ENCODE assay signal across 1 cellular context in genomic region chr9:136229096-136230065, GRCh38.
TF ChIP-seq lines count a peak whose summit lies in the region.

No MANE protein-coding gene starts in this region.

TF ChIP-seq in GM23338, 12 proteins besides CTCF, POLR2A, EP300 and RAD21:
- TF ChIP-seq REST (IDR thresholded peaks at IDR 0.05; ENCODE audit: unreplicated experiment), result no peak
- no peak for TF ChIP-seq JUNB (IDR thresholded peaks at IDR 0.05; ENCODE audit: unreplicated experiment)
- TF ChIP-seq ETS1 (IDR thresholded peaks at IDR 0.05), result no peak
- no peak for TF ChIP-seq ZNF462 (CRISPR knock-in tag; IDR thresholded peaks at IDR 0.05)
- TF ChIP-seq EZH2 (IDR thresholded peaks at IDR 0.05; ENCODE audit: low read depth, unreplicated experiment), result no peak
- TF ChIP-seq STAT1 (IDR thresholded peaks at IDR 0.05; ENCODE audit: unreplicated experiment), result no peak
- no peak for TF ChIP-seq CREB1 (CRISPR knock-in tag; IDR thresholded peaks at IDR 0.05; ENCODE audit: low read depth)
- TF ChIP-seq ZNF114 (CRISPR knock-in tag; IDR thresholded peaks at IDR 0.05), result no peak
- no peak for TF ChIP-seq ZNF331 (CRISPR knock-in tag; IDR thresholded peaks at IDR 0.05; ENCODE audit: low read depth)
- TF ChIP-seq POLR2AphosphoS5 (IDR thresholded peaks at IDR 0.05; ENCODE audit: low read depth), result no peak
- no peak for TF ChIP-seq NANOG (IDR thresholded peaks at IDR 0.05; ENCODE audit: borderline replicate concordance)
- no peak for TF ChIP-seq EZH2phosphoT487 (IDR thresholded peaks at IDR 0.05; ENCODE audit: unreplicated experiment)
TF ChIP-seq in GM23338: peak in this region for 0.
